In the genomic region with DNA sequence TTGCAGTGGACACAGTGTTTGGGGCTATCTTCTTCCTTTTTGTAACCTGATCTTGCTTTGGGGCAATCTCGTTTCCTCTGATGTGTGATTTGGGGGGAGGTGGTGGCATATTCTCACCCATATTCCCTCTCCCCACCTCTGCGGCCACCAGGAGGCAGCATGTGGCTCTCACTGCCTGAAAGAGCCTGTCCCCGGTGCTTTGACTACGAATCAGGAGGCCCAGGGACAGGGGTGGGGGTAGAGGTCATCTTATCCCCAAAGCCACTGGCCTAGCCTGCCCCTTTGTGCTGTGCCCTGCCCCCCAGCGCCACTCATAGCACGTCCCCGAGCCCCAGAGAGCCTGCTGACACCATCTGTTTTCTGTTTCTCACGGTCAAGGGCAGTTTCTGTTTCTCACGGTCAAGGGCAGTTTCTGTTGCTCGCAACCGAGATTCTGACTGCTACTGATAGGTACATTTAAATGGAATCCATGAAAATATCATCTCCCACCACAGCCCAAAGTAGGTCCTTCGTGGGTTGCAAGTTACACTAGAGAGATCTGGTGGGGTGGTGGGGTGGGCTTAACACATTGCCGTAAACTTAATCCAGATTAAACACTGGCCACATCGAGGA, we compare ENCODE assay signal across 8 cellular contexts. TPM values are rescaled to one million over a fixed set of nuclear protein-coding genes. Genes with fewer than 3 reads are reported as not detected.
DNase-seq lines count a peak whose midpoint lies in the region; ATAC-seq and TF ChIP-seq lines count a peak whose summit lies in the region.

No MANE protein-coding gene starts in this region.

- H3K27ac ChIP-seq in endodermal cell (ENCODE audit: low read depth, low read length), result no peak overlapping the region

- H3K27ac Mint-ChIP-seq in endodermal cell (peak overlapping the region; percentile 77), nephron (peak overlapping the region; percentile 64 to 86 (median 73)), type B pancreatic cell (no peak overlapping the region)

- no peaks in the 10 kb centered on the region for H3K36me3 Mint-ChIP-seq in endodermal cell (ENCODE audit: low read depth)
- peaks cover under 1% of the 10 kb centered on the region for H3K36me3 Mint-ChIP-seq in nephron (ENCODE audit: low read depth)
- H3K36me3 Mint-ChIP-seq in type B pancreatic cell, result no peaks in the 10 kb centered on the region

- H3K4me3 ChIP-seq in AG09309 (ENCODE audit: control insufficient read depth, low read depth, low read length) (no peak overlapping the region), endodermal cell (ENCODE audit: low read length) (no peak overlapping the region)

- no peaks in the 10 kb centered on the region for H3K4me1 ChIP-seq in endodermal cell (ENCODE audit: control insufficient read depth, insufficient read depth, low read length)

- no peaks in the 10 kb centered on the region for H3K27me3 ChIP-seq in endodermal cell (ENCODE audit: control insufficient read depth, insufficient read depth, low read length, poor library complexity, severe bottlenecking)

- H3K9me3 Mint-ChIP-seq in endodermal cell, result peaks cover 2% of the 10 kb centered on the region
- peaks cover 2% of the 10 kb centered on the region for H3K9me3 Mint-ChIP-seq in nephron
- no peaks in the 10 kb centered on the region for H3K9me3 Mint-ChIP-seq in type B pancreatic cell

- no peak overlapping the region for H3K9ac ChIP-seq in endodermal cell (ENCODE audit: extremely low read depth, low read length, poor library complexity, severe bottlenecking)

- peaks cover 20% of the 10 kb centered on the region for H3K4me1 Mint-ChIP-seq in endodermal cell
- peaks cover 34% of the 10 kb centered on the region for H3K4me1 Mint-ChIP-seq in nephron
- H3K4me1 Mint-ChIP-seq in type B pancreatic cell (ENCODE audit: unreplicated experiment), result peaks cover 11% of the 10 kb centered on the region

- ATAC-seq in GM18909 (IDR thresholded peaks at IDR 0.05; ENCODE audit: poor library complexity, unreplicated experiment), result peak; percentile 85
- no peak for ATAC-seq in HG03139 (IDR thresholded peaks at IDR 0.05; ENCODE audit: unreplicated experiment)

- no peaks in the 10 kb centered on the region for H3K36me3 ChIP-seq in endodermal cell (ENCODE audit: control insufficient read depth, insufficient read depth, low read length)

- DNase-seq in AG09309 (ENCODE audit: low read depth), result no peak
- DNase-seq in activated CD4-positive, alpha-beta T cell treated with anti-CD3 and anti-CD28 coated beads, Interleukin-2, amount 50 U/mL, for 4 hours, result peak; percentile 47 to 51
- peak; percentile 95 for DNase-seq in endodermal cell
- DNase-seq in type B pancreatic cell (ENCODE audit: extremely low spot score, unreplicated experiment), result no peak

- H3K9me3 ChIP-seq in endodermal cell (ENCODE audit: control insufficient read depth, low read length), result no peaks in the 10 kb centered on the region

- WGBS in endodermal cell (ENCODE audit: insufficient coverage in 1 of 2, insufficient read length in 1 of 2), 2 experiments, result 53 to 92% methylated on average over 2 to 12 of the region's 14 CpGs

- no peak overlapping the region for H3K4me3 Mint-ChIP-seq in endodermal cell
- peak overlapping the region in 2 of 3 experiments; percentile 11 to 23 for H3K4me3 Mint-ChIP-seq in nephron
- no peak overlapping the region for H3K4me3 Mint-ChIP-seq in type B pancreatic cell

- peak; percentile 21 for TF ChIP-seq CTCF in AG09309 (IDR thresholded peaks at IDR 0.05; ENCODE audit: control insufficient read depth, insufficient read depth, low read depth, low read length, missing control alignments)
- TF ChIP-seq CTCF in LNCAP (IDR thresholded peaks at IDR 0.05), result peak; percentile 56
- peak; percentile 83 for TF ChIP-seq CTCF in endodermal cell (conservative IDR thresholded peaks at IDR 0.05)
- peak in 1 of 3 experiments; percentile 27 for TF ChIP-seq CTCF in nephron (IDR thresholded peaks at IDR 0.05; ENCODE audit: unreplicated experiment in 3 of 3)
- peak; percentile 64 for TF ChIP-seq CTCF in type B pancreatic cell (conservative IDR thresholded peaks at IDR 0.05)

- no peaks in the 10 kb centered on the region for H3K27me3 Mint-ChIP-seq in endodermal cell (ENCODE audit: insufficient read depth)
- H3K27me3 Mint-ChIP-seq in nephron (ENCODE audit: low read depth), result peaks cover 4% of the 10 kb centered on the region
- H3K27me3 Mint-ChIP-seq in type B pancreatic cell, result no peaks in the 10 kb centered on the region

RNA-seq across cellular contexts. Expression of a gene that starts 28.2 kb away (rescaled TPM):
- total RNA-seq in endodermal cell (10 to 100 TPM; 17.2 to 37.9 TPM), type B pancreatic cell (ENCODE audit: low replicate concordance) (23.3 and 27.3 TPM in 2 replicates)
- 24.3 TPM for polyA plus RNA-seq in endodermal cell (2013, experiment 1 of 2)
- polyA plus RNA-seq in endodermal cell (2013, experiment 2 of 2), result 21.1 TPM

RNA-seq across cellular contexts. Expression of a gene that starts 37.5 kb away (rescaled TPM):
- total RNA-seq in endodermal cell (not detected), type B pancreatic cell (ENCODE audit: low replicate concordance) (not detected in 2 replicates)
- polyA plus RNA-seq in endodermal cell (2013, experiment 1 of 2), result not detected
- not detected for polyA plus RNA-seq in endodermal cell (2013, experiment 2 of 2)

Comparison
In these comparisons a context has a peak if more than half of its experiments do, and no peak if none do; other contexts are left out.
1. DNase-seq: peak in activated CD4-positive, alpha-beta T cell treated with anti-CD3 and anti-CD28 coated beads, Interleukin-2, amount 50 U/mL, for 4 hours (2 of 2) and endodermal cell (single experiment); none in AG09309 (single experiment) and type B pancreatic cell (single experiment).
2. H3K4me3 Mint-ChIP-seq: peak in nephron (2 of 3); none in endodermal cell (single experiment) and type B pancreatic cell (single experiment).